18 cellular contexts compared by ENCODE assay signal in the genomic region with DNA sequence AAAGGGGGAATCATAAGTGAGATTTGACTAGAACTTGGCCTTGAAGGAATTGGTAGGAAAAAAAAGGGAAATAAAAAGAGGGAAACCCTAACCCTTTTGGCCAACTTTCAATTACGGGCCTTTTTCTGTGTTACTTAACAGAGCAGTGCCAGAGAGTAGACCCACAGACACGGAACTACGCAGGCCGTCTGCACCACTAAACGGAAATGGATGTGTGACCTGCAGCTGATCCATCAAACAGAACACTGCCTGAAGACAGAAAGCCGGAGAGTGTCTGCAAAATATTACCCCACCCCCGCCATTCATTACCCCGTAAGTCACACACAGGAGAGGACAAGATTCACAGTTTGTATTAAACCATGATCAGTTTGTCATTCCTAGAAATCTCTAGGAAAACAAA.
DNase-seq lines count a peak whose midpoint lies in the region; ATAC-seq and TF ChIP-seq lines count a peak whose summit lies in the region.
"Had no signal": no experiment of that assay in that cellular context is flagged by ENCODE, and none has a peak within 500 bp of the region (broad histone marks: within the 10 kb centered on the region; RNA-seq: fewer than 3 reads in every experiment).

No MANE protein-coding gene starts in this region.

- H3K9me3 Mint-ChIP-seq in WTC11, result peaks cover 20% of the 10 kb centered on the region
- H3K9me3 Mint-ChIP-seq in activated CD4-positive, alpha-beta memory T cell treated with anti-CD3 and anti-CD28 coated beads for 36 hours, result peaks cover 3% of the 10 kb centered on the region

- intact Hi-C loops in lower lobe of right lung (cut with DNase I), result no loop called here
- intact Hi-C loops in activated CD4-positive, alpha-beta memory T cell treated with anti-CD3 and anti-CD28 coated beads for 36 hours (cut with micrococcal nuclease), result no loop called here

- no peaks in the 10 kb centered on the region for H3K9me3 ChIP-seq in SK-N-SH
- H3K9me3 ChIP-seq in lower lobe of right lung, result no peaks in the 10 kb centered on the region

- H3K27me3 Mint-ChIP-seq in WTC11 (ENCODE audit: low read depth), result no peaks in the 10 kb centered on the region
- no peaks in the 10 kb centered on the region for H3K27me3 Mint-ChIP-seq in activated CD4-positive, alpha-beta memory T cell treated with anti-CD3 and anti-CD28 coated beads for 36 hours

- no peaks in the 10 kb centered on the region for H3F3A ChIP-seq in SK-N-SH (replicated peaks; ENCODE audit: insufficient read depth)

- H3K4me3 Mint-ChIP-seq in WTC11, result no peak overlapping the region
- no peak overlapping the region for H3K4me3 Mint-ChIP-seq in activated CD4-positive, alpha-beta memory T cell treated with anti-CD3 and anti-CD28 coated beads for 36 hours

- DNase-seq in AML-193 (lab: John Stamatoyannopoulos, UW), result peak; percentile 86 to 88
- DNase-seq in MV-4-11 (lab: John Stamatoyannopoulos, UW), result peak; percentile 94
- peak; percentile 61 for DNase-seq in SK-N-SH
- peak; percentile 56 for DNase-seq in lower lobe of right lung
- no peak for DNase-seq in WTC11 (ENCODE audit: low spot score)
- DNase-seq in activated CD4-positive, alpha-beta memory T cell treated with anti-CD3 and anti-CD28 coated beads for 36 hours, result no peak
- DNase-seq in NCI-H345 (lab: John Stamatoyannopoulos, UW), result no peak
- DNase-seq: Caco-2, DMS53, GM23248, KG1, NCI-H1417, NCI-H2029, NCI-H510A treated with DMSO at 0.1 percent for 48 hours, PC-3 had no signal

- H3K4me2 ChIP-seq in SK-N-SH, result no peak overlapping the region

- peak overlapping the region in 1 of 2 experiments; percentile 96; a peak in 2 of 4 replicates for H3K27ac ChIP-seq in SK-N-SH (ENCODE audit: low read depth in 2 of 2, low read length in 1 of 2)
- no peak overlapping the region for H3K27ac ChIP-seq in lower lobe of right lung
- H3K27ac ChIP-seq: 22Rv1, GM23248, SK-N-MC had no signal

- H3K36me3 ChIP-seq in SK-N-SH (replicated peaks in 1 of 2; ENCODE audit: control insufficient read depth in 1 of 2, insufficient read depth in 2 of 2, low read length in 1 of 2) (no peaks in the 10 kb centered on the region), lower lobe of right lung (no peaks in the 10 kb centered on the region)

- H3K9me2 ChIP-seq in SK-N-SH, result no peaks in the 10 kb centered on the region

- CTCF ChIA-PET in SK-N-SH (lab: Yijun Ruan, JAX), result interaction anchor here (1.4 kb wide), 1 partner anchor 13 kb away, joined by 3 read pairs; no protein-coding TSS in a partner anchor
- CTCF ChIA-PET in WTC11 (lab: Charles Lee), result no interaction called here
- CTCF ChIA-PET in activated CD4-positive, alpha-beta memory T cell treated with anti-CD3 and anti-CD28 coated beads for 36 hours (lab: Charles Lee), result no interaction called here

- H3K4me3 ChIP-seq in SK-N-SH (ENCODE audit: low read depth in 2 of 2, low read length in 1 of 2), result no peak overlapping the region
- no peak overlapping the region for H3K4me3 ChIP-seq in lower lobe of right lung
- H3K4me3 ChIP-seq: GM23248, SK-N-MC had no signal

- H3K4me1 Mint-ChIP-seq in WTC11, result peaks cover 14% of the 10 kb centered on the region
- no peaks in the 10 kb centered on the region for H3K4me1 Mint-ChIP-seq in activated CD4-positive, alpha-beta memory T cell treated with anti-CD3 and anti-CD28 coated beads for 36 hours (ENCODE audit: low read depth)

- peak in 1 of 2 donors; percentile 68 for ATAC-seq in lower lobe of right lung
- no peak for ATAC-seq in WTC11
- ATAC-seq in HG02870 (IDR thresholded peaks at IDR 0.05; ENCODE audit: unreplicated experiment), result no peak
- ATAC-seq: PC-3 had no signal

- TF ChIP-seq CTCF in SK-N-SH (IDR thresholded peaks at IDR 0.05) (no peak), lower lobe of right lung (IDR thresholded peaks at IDR 0.05) (no peak), WTC11 (IDR thresholded peaks at IDR 0.05) (no peak)

- no peak overlapping the region for H3K27ac Mint-ChIP-seq in WTC11
- H3K27ac Mint-ChIP-seq in activated CD4-positive, alpha-beta memory T cell treated with anti-CD3 and anti-CD28 coated beads for 36 hours, result no peak overlapping the region

- no peak overlapping the region for H3K9ac ChIP-seq in SK-N-SH
- H3K9ac ChIP-seq: GM23248 had no signal

- 71% methylated on average over 8 of the region's 8 CpGs for WGBS in SK-N-SH (ENCODE audit: low lambda C conversion rate)

- peaks cover 3% of the 10 kb centered on the region; the same call in 1 of the 2 replicates for H3K36me3 Mint-ChIP-seq in WTC11
- no peaks in the 10 kb centered on the region for H3K36me3 Mint-ChIP-seq in activated CD4-positive, alpha-beta memory T cell treated with anti-CD3 and anti-CD28 coated beads for 36 hours

- no peak overlapping the region for H2AFZ ChIP-seq in SK-N-SH (ENCODE audit: low read depth)
- H2AFZ ChIP-seq: GM23248 had no signal

- no peaks in the 10 kb centered on the region for H4K20me1 ChIP-seq in SK-N-SH (ENCODE audit: insufficient read depth)

- H3K4me1 ChIP-seq in SK-N-SH (ENCODE audit: control insufficient read depth in 1 of 2, insufficient read depth in 2 of 2, low read depth in 1 of 2, low read length in 1 of 2), result peaks cover 0 to 26% of the 10 kb centered on the region in 2 experiments; a peak in 3 of 4 replicates
- no peaks in the 10 kb centered on the region for H3K4me1 ChIP-seq in lower lobe of right lung
- H3K4me1 ChIP-seq: Caco-2 had no signal

- no peaks in the 10 kb centered on the region for H3K79me2 ChIP-seq in SK-N-SH (ENCODE audit: insufficient read depth)

- TF ChIP-seq RAD21 in SK-N-SH (IDR thresholded peaks at IDR 0.05; ENCODE audit: low read length), result no peak

- TF ChIP-seq EP300 in SK-N-SH (IDR thresholded peaks at IDR 0.05; ENCODE audit: borderline replicate concordance in 1 of 2, low read depth in 1 of 2, low read length in 1 of 2), result peak in 1 of 2 experiments; percentile 89; a peak in 2 of 4 replicates

- POLR2A ChIA-PET in SK-N-SH (lab: Yijun Ruan, JAX) (no interaction called here), WTC11 (lab: Charles Lee) (no interaction called here)
- POLR2A ChIA-PET in activated CD4-positive, alpha-beta memory T cell treated with anti-CD3 and anti-CD28 coated beads for 36 hours (lab: Charles Lee), result no interaction called here

- H3K27me3 ChIP-seq in SK-N-SH (ENCODE audit: insufficient read depth) (no peaks in the 10 kb centered on the region), lower lobe of right lung (ENCODE audit: low read depth) (no peaks in the 10 kb centered on the region)

TF ChIP-seq in SK-N-SH, 30 proteins besides CTCF, POLR2A, EP300 and RAD21 (continues in another document):
- TF ChIP-seq RCOR1 (IDR thresholded peaks at IDR 0.05; ENCODE audit: low read length), result peak; percentile 72
- TF ChIP-seq REST (IDR thresholded peaks at IDR 0.05; ENCODE audit: low read depth, low read length), result no peak
- no peak for TF ChIP-seq RXRA (IDR thresholded peaks at IDR 0.05; ENCODE audit: borderline replicate concordance, low read depth)

TF ChIP-seq in WTC11, 78 proteins besides CTCF, POLR2A, EP300 and RAD21 (continues in another document):
- TF ChIP-seq SMAD4 (CRISPR knock-in tag; IDR thresholded peaks at IDR 0.05), result no peak
- TF ChIP-seq, protein P1, sequence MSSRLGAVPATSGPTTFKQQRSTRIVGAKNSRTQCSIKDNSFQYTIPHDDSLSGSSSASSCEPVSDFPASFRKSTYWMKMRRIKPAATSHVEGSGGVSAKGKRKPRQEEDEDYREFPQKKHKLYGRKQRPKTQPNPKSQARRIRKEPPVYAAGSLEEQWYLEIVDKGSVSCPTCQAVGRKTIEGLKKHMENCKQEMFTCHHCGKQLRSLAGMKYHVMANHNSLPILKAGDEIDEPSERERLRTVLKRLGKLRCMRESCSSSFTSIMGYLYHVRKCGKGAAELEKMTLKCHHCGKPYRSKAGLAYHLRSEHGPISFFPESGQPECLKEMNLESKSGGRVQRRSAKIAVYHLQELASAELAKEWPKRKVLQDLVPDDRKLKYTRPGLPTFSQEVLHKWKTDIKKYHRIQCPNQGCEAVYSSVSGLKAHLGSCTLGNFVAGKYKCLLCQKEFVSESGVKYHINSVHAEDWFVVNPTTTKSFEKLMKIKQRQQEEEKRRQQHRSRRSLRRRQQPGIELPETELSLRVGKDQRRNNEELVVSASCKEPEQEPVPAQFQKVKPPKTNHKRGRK (CRISPR knock-in tag; IDR thresholded peaks at IDR 0.05; ENCODE audit: borderline replicate concordance), result no peak
- no peak for TF ChIP-seq FOXK1 (CRISPR knock-in tag; IDR thresholded peaks at IDR 0.05)
- no peak for TF ChIP-seq USF1 (CRISPR knock-in tag; IDR thresholded peaks at IDR 0.05)
- no peak for TF ChIP-seq GABPB1 (CRISPR knock-in tag; IDR thresholded peaks at IDR 0.05)
- TF ChIP-seq E2F4 (CRISPR knock-in tag; IDR thresholded peaks at IDR 0.05; ENCODE audit: borderline replicate concordance, low read depth), result no peak
- TF ChIP-seq, protein P2, sequence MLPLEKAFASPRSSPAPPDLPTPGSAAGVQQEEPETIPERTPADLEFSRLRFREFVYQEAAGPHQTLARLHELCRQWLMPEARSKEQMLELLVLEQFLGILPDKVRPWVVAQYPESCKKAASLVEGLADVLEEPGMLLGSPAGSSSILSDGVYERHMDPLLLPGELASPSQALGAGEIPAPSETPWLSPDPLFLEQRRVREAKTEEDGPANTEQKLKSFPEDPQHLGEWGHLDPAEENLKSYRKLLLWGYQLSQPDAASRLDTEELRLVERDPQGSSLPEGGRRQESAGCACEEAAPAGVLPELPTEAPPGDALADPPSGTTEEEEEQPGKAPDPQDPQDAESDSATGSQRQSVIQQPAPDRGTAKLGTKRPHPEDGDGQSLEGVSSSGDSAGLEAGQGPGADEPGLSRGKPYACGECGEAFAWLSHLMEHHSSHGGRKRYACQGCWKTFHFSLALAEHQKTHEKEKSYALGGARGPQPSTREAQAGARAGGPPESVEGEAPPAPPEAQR (CRISPR knock-in tag; IDR thresholded peaks at IDR 0.05), result no peak
- TF ChIP-seq JUN (CRISPR knock-in tag; IDR thresholded peaks at IDR 0.05), result no peak

Comparison
In these comparisons a context has a peak if more than half of its experiments do, and no peak if none do; other contexts are left out.
1. DNase-seq: peak in AML-193 (2 of 2), MV-4-11 (single experiment), SK-N-SH (single experiment) and lower lobe of right lung (single experiment); none in WTC11 (single experiment), activated CD4-positive, alpha-beta memory T cell treated with anti-CD3 and anti-CD28 coated beads for 36 hours (single experiment) and NCI-H345 (single experiment).